1 cellular context compared by ENCODE assay signal in genomic region chr2:46349115-46349547, GRCh38.
A peak's percentile ranks its signal among the peaks of the same experiment; 100 is the strongest.
TF ChIP-seq lines count a peak whose summit lies in the region.

No MANE protein-coding gene starts in this region.

TF ChIP-seq in HepG2, 621 proteins besides CTCF, POLR2A, EP300 and RAD21 (continued from another document and continues in another):
- TF ChIP-seq ZBTB4 (CRISPR knock-in tag; IDR thresholded peaks at IDR 0.05; ENCODE audit: borderline replicate concordance), result no peak
- no peak for TF ChIP-seq NR1H2 (CRISPR knock-in tag; IDR thresholded peaks at IDR 0.05; ENCODE audit: borderline replicate concordance, low read depth)
- TF ChIP-seq ZFY (CRISPR knock-in tag; IDR thresholded peaks at IDR 0.05), result no peak
- TF ChIP-seq POGZ (CRISPR knock-in tag; IDR thresholded peaks at IDR 0.05), result no peak; the same call in 1 of the 2 replicates
- TF ChIP-seq KLF9 (CRISPR knock-in tag; IDR thresholded peaks at IDR 0.05; ENCODE audit: low read depth), result no peak
- TF ChIP-seq ZBED4 (CRISPR knock-in tag; IDR thresholded peaks at IDR 0.05; ENCODE audit: borderline replicate concordance), result no peak
- TF ChIP-seq ZNF670 (CRISPR knock-in tag; IDR thresholded peaks at IDR 0.05; ENCODE audit: borderline replicate concordance), result no peak
- TF ChIP-seq HNRNPUL1 (IDR thresholded peaks at IDR 0.05; ENCODE audit: low read depth, low read length), result no peak
- no peak for TF ChIP-seq MAFG (CRISPR knock-in tag; IDR thresholded peaks at IDR 0.05)
- TF ChIP-seq DMTF1 (CRISPR knock-in tag; IDR thresholded peaks at IDR 0.05), result no peak
- no peak for TF ChIP-seq ZBTB33 (CRISPR knock-in tag; IDR thresholded peaks at IDR 0.05)
- TF ChIP-seq GTF2F1 (IDR thresholded peaks at IDR 0.05; ENCODE audit: low read length), result no peak
- TF ChIP-seq RBM39 (IDR thresholded peaks at IDR 0.05; ENCODE audit: low read depth, low read length, poor library complexity, severe bottlenecking), result no peak
- no peak for TF ChIP-seq BRD4 (CRISPR knock-in tag; IDR thresholded peaks at IDR 0.05)
- no peak for TF ChIP-seq ZNF781 (CRISPR knock-in tag; IDR thresholded peaks at IDR 0.05; ENCODE audit: borderline replicate concordance, not compliant biosample characterization)
- TF ChIP-seq PRDM4 (CRISPR knock-in tag; IDR thresholded peaks at IDR 0.05; ENCODE audit: borderline replicate concordance), result no peak
- TF ChIP-seq ZGPAT (CRISPR knock-in tag; IDR thresholded peaks at IDR 0.05), result no peak
- TF ChIP-seq ZSCAN12 (CRISPR knock-in tag; IDR thresholded peaks at IDR 0.05), result no peak
- TF ChIP-seq ATF7 (IDR thresholded peaks at IDR 0.05), result no peak
- no peak for TF ChIP-seq ATF7 (CRISPR knock-in tag; IDR thresholded peaks at IDR 0.05)
- no peak for TF ChIP-seq JUNB (CRISPR knock-in tag; IDR thresholded peaks at IDR 0.05; ENCODE audit: borderline replicate concordance)
- no peak for TF ChIP-seq ZNF382 (CRISPR knock-in tag; IDR thresholded peaks at IDR 0.05; ENCODE audit: borderline replicate concordance)
- no peak for TF ChIP-seq KDM1A (CRISPR knock-in tag; IDR thresholded peaks at IDR 0.05)
- peak; percentile 65; the same call in 1 of the 2 replicates for TF ChIP-seq ZNF292 (CRISPR knock-in tag; IDR thresholded peaks at IDR 0.05; ENCODE audit: borderline replicate concordance, low read depth)
- no peak for TF ChIP-seq MTA3 (CRISPR knock-in tag; IDR thresholded peaks at IDR 0.05)
- no peak for TF ChIP-seq GRHL1 (CRISPR knock-in tag; conservative IDR thresholded peaks at IDR 0.05)
- 0 out of 2 replicates have a peak, but pooled peaks have one; percentile 20 for TF ChIP-seq ZNF331 (CRISPR knock-in tag; IDR thresholded peaks at IDR 0.05)
- TF ChIP-seq DMAP1 (CRISPR knock-in tag; IDR thresholded peaks at IDR 0.05), result no peak
- no peak for TF ChIP-seq SP4 (CRISPR knock-in tag; IDR thresholded peaks at IDR 0.05)
- no peak for TF ChIP-seq ZNF747 (CRISPR knock-in tag; IDR thresholded peaks at IDR 0.05; ENCODE audit: borderline replicate concordance)
- no peak for TF ChIP-seq ZNF720 (CRISPR knock-in tag; IDR thresholded peaks at IDR 0.05)
- no peak for TF ChIP-seq TAF1 (CRISPR knock-in tag; IDR thresholded peaks at IDR 0.05)
- no peak for TF ChIP-seq XBP1 (CRISPR knock-in tag; IDR thresholded peaks at IDR 0.05)
- TF ChIP-seq JUN (CRISPR knock-in tag; IDR thresholded peaks at IDR 0.05), result no peak
- no peak for TF ChIP-seq SIN3B (IDR thresholded peaks at IDR 0.05; ENCODE audit: low read length)
- TF ChIP-seq ZBTB1 (CRISPR knock-in tag; IDR thresholded peaks at IDR 0.05; ENCODE audit: borderline replicate concordance), result no peak
- 0 out of 2 replicates have a peak, but pooled peaks have one; percentile 48 for TF ChIP-seq ZBTB39 (CRISPR knock-in tag; IDR thresholded peaks at IDR 0.05)
- no peak for TF ChIP-seq ZNF709 (CRISPR knock-in tag; IDR thresholded peaks at IDR 0.05)
- no peak for TF ChIP-seq GLI4 (CRISPR knock-in tag; IDR thresholded peaks at IDR 0.05; ENCODE audit: borderline replicate concordance)
- TF ChIP-seq NR0B2 (CRISPR knock-in tag; IDR thresholded peaks at IDR 0.05), result no peak
- TF ChIP-seq IKZF5 (CRISPR knock-in tag; IDR thresholded peaks at IDR 0.05), result 0 out of 2 replicates have a peak, but pooled peaks have one; percentile 40
